In the genomic region with DNA sequence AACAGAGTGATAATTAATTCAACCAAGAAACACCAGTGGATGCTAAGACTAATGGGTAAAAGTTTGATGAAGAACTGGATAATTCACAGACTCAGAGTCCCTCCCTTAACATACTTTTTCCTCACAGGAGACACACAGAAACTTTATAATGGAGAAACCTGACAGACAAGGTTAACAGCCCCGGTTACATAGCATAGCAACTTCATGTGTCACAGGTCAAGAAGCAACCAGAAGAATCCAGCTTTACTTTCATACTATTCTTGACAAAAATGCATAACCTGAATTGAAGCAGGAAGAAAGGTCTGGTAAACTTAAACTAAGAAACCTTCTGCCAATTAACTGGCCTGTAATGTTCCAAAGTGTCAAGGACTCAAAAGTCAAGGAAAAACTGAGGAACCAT, we compare ENCODE assay signal across 25 cellular contexts.
"Had no signal": no experiment of that assay in that cellular context is flagged by ENCODE, and none has a peak within 500 bp of the region (broad histone marks: within the 10 kb centered on the region; RNA-seq: fewer than 3 reads in every experiment).

No MANE protein-coding gene starts in this region.

- H3K36me3 ChIP-seq: cardiac muscle cell had no signal

- H3K27ac Mint-ChIP-seq: activated CD8-positive, alpha-beta memory T cell treated with anti-CD3 and anti-CD28 coated beads, Interleukin-2, amount 10 ng/mL, durations not matched to agents 7 days and 5 days; activated naive CD4-positive, alpha-beta T cell treated with anti-CD3 and anti-CD28 coated beads, Interleukin-2, amount 50 U/mL, for 24 hours; activated T-cell treated with anti-CD3 and anti-CD28 coated beads, Interleukin-2, amount 50 U/mL, for 24 hours; activated T-helper 1 cell treated with anti-CD3 and anti-CD28 coated beads, Interleukin-12 subunit alpha, Interleukin-12 subunit beta, Interleukin-2, Interleukin-4 antibody, amounts not matched to agents 30 ng/mL and 10 ng/mL and 1 ng/mL, durations not matched to agents 14 hours and 24 hours and 36 hours; WTC11 had no signal

- H3K4me3 ChIP-seq: body of pancreas, cardiac muscle cell, SK-N-MC had no signal

- DNase-seq: activated CD4-positive, alpha-beta T cell treated with anti-CD3 and anti-CD28 coated beads for 48 hours; activated CD4-positive, alpha-beta T cell treated with anti-CD3 and anti-CD28 coated beads, Interleukin-2, amount 50 U/mL, for 4 hours; activated CD4-positive, CD25-positive, alpha-beta regulatory T cell treated with anti-CD3 and anti-CD28 coated beads, Interleukin-2, amount 50 U/mL, for 72 hours; activated CD8-positive, alpha-beta memory T cell treated with anti-CD3 and anti-CD28 coated beads, Interleukin-2, amount 10 ng/mL, durations not matched to agents 7 days and 5 days; activated effector memory CD4-positive, alpha-beta T cell treated with Interleukin-2 at 50 U/mL for 16 hours; activated naive CD4-positive, alpha-beta T cell; activated T-cell treated with anti-CD3 and anti-CD28 coated beads, Interleukin-2, amount 50 U/mL, for 24 hours; aorta; body of pancreas; IMR-90; Kasumi-1; KBM-7; NCI-H1048; NCI-H146; NCI-H187 treated with DMSO at 0.1 percent for 48 hours; NCI-H2081 treated with DMSO at 0.1 percent for 48 hours; NCI-H446; NCI-H524; SHP77 treated with DMSO at 0.1 percent for 48 hours; T-helper 1 cell had no signal

- H3K4me1 Mint-ChIP-seq: activated CD8-positive, alpha-beta memory T cell treated with anti-CD3 and anti-CD28 coated beads, Interleukin-2, amount 10 ng/mL, durations not matched to agents 7 days and 5 days; activated naive CD4-positive, alpha-beta T cell treated with anti-CD3 and anti-CD28 coated beads, Interleukin-2, amount 50 U/mL, for 24 hours had no signal

- H3K27me3 Mint-ChIP-seq: activated CD8-positive, alpha-beta memory T cell treated with anti-CD3 and anti-CD28 coated beads, Interleukin-2, amount 10 ng/mL, durations not matched to agents 7 days and 5 days; activated naive CD4-positive, alpha-beta T cell treated with anti-CD3 and anti-CD28 coated beads, Interleukin-2, amount 50 U/mL, for 24 hours; activated T-cell treated with anti-CD3 and anti-CD28 coated beads, Interleukin-2, amount 50 U/mL, for 24 hours had no signal

- H3K9me3 Mint-ChIP-seq: activated T-cell treated with anti-CD3 and anti-CD28 coated beads, Interleukin-2, amount 50 U/mL, for 24 hours; activated T-helper 1 cell treated with anti-CD3 and anti-CD28 coated beads, Interleukin-12 subunit alpha, Interleukin-12 subunit beta, Interleukin-2, Interleukin-4 antibody, amounts not matched to agents 30 ng/mL and 10 ng/mL and 1 ng/mL, durations not matched to agents 14 hours and 24 hours and 36 hours had no signal

- H3K27me3 ChIP-seq: body of pancreas, cardiac muscle cell had no signal

- H3K4me3 Mint-ChIP-seq: activated CD8-positive, alpha-beta memory T cell treated with anti-CD3 and anti-CD28 coated beads, Interleukin-2, amount 10 ng/mL, durations not matched to agents 7 days and 5 days; activated naive CD4-positive, alpha-beta T cell treated with anti-CD3 and anti-CD28 coated beads, Interleukin-2, amount 50 U/mL, for 24 hours; activated T-cell treated with anti-CD3 and anti-CD28 coated beads, Interleukin-2, amount 50 U/mL, for 24 hours; activated T-helper 1 cell treated with anti-CD3 and anti-CD28 coated beads, Interleukin-12 subunit alpha, Interleukin-12 subunit beta, Interleukin-2, Interleukin-4 antibody, amounts not matched to agents 30 ng/mL and 10 ng/mL and 1 ng/mL, durations not matched to agents 14 hours and 24 hours and 36 hours; WTC11 had no signal

- H3K36me3 Mint-ChIP-seq: activated CD8-positive, alpha-beta memory T cell treated with anti-CD3 and anti-CD28 coated beads, Interleukin-2, amount 10 ng/mL, durations not matched to agents 7 days and 5 days; activated naive CD4-positive, alpha-beta T cell treated with anti-CD3 and anti-CD28 coated beads, Interleukin-2, amount 50 U/mL, for 24 hours had no signal
